ENCODE assay signal across 8 cellular contexts in the genomic region with DNA sequence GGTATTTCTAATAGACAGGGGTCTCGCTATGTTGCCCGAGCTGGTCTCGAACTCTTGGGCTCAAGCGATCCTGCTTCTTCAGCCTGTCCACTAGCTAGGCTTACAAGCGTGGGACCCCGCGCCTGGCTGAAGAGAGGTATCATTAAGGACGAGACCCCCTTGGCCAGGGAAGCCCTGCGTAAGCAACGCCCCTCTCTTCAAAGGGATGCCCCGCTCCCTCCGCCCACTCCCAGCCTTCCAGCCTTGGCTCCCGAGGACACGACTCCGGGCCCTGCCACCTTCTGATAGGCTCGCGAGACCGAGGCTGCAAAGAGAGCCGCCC. TPM values are rescaled to one million over a fixed set of nuclear protein-coding genes. Genes with fewer than 3 reads are reported as not detected.
DNase-seq lines count a peak whose midpoint lies in the region; ATAC-seq and TF ChIP-seq lines count a peak whose summit lies in the region.

No MANE protein-coding gene starts in this region.

- intact Hi-C loops in mucosa of descending colon (cut with DNase I, micrococcal nuclease): no loop called here

- H3K4me3 ChIP-seq in NB4 (ENCODE audit: low read depth, low read length) (peak overlapping the region; percentile 97), choroid plexus epithelial cell (ENCODE audit: low read depth, low read length) (peak overlapping the region; percentile 74), mucosa of descending colon (peak overlapping the region; percentile 59)

- H3K9me3 ChIP-seq in mucosa of descending colon: no peaks in the 10 kb centered on the region

- no peak for TF ChIP-seq CTCF in NB4 (IDR thresholded peaks at IDR 0.05; ENCODE audit: low read depth, low read length)
- TF ChIP-seq CTCF in choroid plexus epithelial cell (conservative IDR thresholded peaks at IDR 0.05; ENCODE audit: low read depth, low read length): no peak
- no peak for TF ChIP-seq CTCF in mucosa of descending colon (IDR thresholded peaks at IDR 0.05)

- ATAC-seq in mucosa of descending colon (no peak), GM18505 (IDR thresholded peaks at IDR 0.05; ENCODE audit: unreplicated experiment) (no peak), HG03354 (IDR thresholded peaks at IDR 0.05; ENCODE audit: poor library complexity, severe bottlenecking, unreplicated experiment) (no peak), HG02970 (IDR thresholded peaks at IDR 0.05; ENCODE audit: low FRiP score, unreplicated experiment) (no peak)

- DNase-seq in SHP77 (lab: John Stamatoyannopoulos, UW) (peak; percentile 93 to 96), SHP77 treated with DMSO at 0.1 percent for 48 hours (lab: John Stamatoyannopoulos, UW) (no peak), NB4 (ENCODE audit: low read depth) (no peak), choroid plexus epithelial cell (ENCODE audit: low read depth) (no peak), mucosa of descending colon (no peak)

- peaks cover 37% of the 10 kb centered on the region for H3K4me1 ChIP-seq in mucosa of descending colon (ENCODE audit: low read depth)

- H3K36me3 ChIP-seq in mucosa of descending colon (ENCODE audit: low read depth): no peaks in the 10 kb centered on the region

- TF ChIP-seq POLR2A in NB4 (IDR thresholded peaks at IDR 0.05; ENCODE audit: extremely low read depth, insufficient read length) (peak; percentile 31), GM18505 (IDR thresholded peaks at IDR 0.05; ENCODE audit: borderline replicate concordance, extremely low read depth, insufficient read depth, insufficient read length) (no peak)

RNA-seq across cellular contexts. Expression of a gene that starts 0.2 kb away (rescaled TPM):
- total RNA-seq in mucosa of descending colon: 1 to 10 TPM; 5.9 to 10.0 (median 6.4) TPM

RNA-seq across cellular contexts. Expression of a gene that starts 4.2 kb away (rescaled TPM):
- 10 to 100 TPM; 30.5 to 43.9 (median 36.5) TPM for total RNA-seq in mucosa of descending colon

RNA-seq across cellular contexts. Expression of a gene that starts 31.6 kb away (rescaled TPM):
- 10 to 100 TPM; 12.3 to 25.4 (median 23.4) TPM for total RNA-seq in mucosa of descending colon

RNA-seq across cellular contexts. Expression of a gene that starts 38.3 kb away (rescaled TPM):
- 100 to 1,000 TPM; 229 to 341 (median 331) TPM for total RNA-seq in mucosa of descending colon

RNA-seq across cellular contexts. Expression of a gene that starts 47.7 kb away (rescaled TPM):
- 1 to 10 TPM; 3.8 to 5.6 (median 5.1) TPM for total RNA-seq in mucosa of descending colon

Comparison
In these comparisons a context has a peak if more than half of its experiments do, and no peak if none do; other contexts are left out.
1. DNase-seq: peak in SHP77 (2 of 2); none in SHP77 treated with DMSO at 0.1 percent for 48 hours (single experiment), NB4 (single experiment), choroid plexus epithelial cell (single experiment) and mucosa of descending colon (0 of 3).
2. Peak in every context shown above with its lines, with median percentiles within 50 percentile points of each other: H3K4me3 ChIP-seq.